21 cellular contexts compared by ENCODE assay signal in genomic region chr14:99612065-99612736, GRCh38. TPM values are rescaled to one million over a fixed set of nuclear protein-coding genes. Genes with fewer than 3 reads are reported as not detected.
A peak's percentile ranks its signal among the peaks of the same experiment; 100 is the strongest.
DNase-seq lines count a peak whose midpoint lies in the region; ATAC-seq, FAIRE-seq and TF ChIP-seq lines count a peak whose summit lies in the region.
"Had no signal": no experiment of that assay in that cellular context is flagged by ENCODE, and none has a peak within 500 bp of the region (broad histone marks: within the 10 kb centered on the region; RNA-seq: fewer than 3 reads in every experiment).

No MANE protein-coding gene starts in this region.

- H3K4me1 ChIP-seq in HEK293 (ENCODE audit: control insufficient read depth, insufficient read depth, low read length), result peaks cover 4% of the 10 kb centered on the region
- peaks cover 4% of the 10 kb centered on the region for H3K4me1 ChIP-seq in mucosa of descending colon (ENCODE audit: low read depth)

- TF ChIP-seq CTCF in HEK293 (tag by site-specific recombination; IDR thresholded peaks at IDR 0.05), result no peak
- no peak for TF ChIP-seq CTCF in WERI-Rb-1 (IDR thresholded peaks at IDR 0.05; ENCODE audit: low read depth, low read length)
- no peak for TF ChIP-seq CTCF in mucosa of descending colon (IDR thresholded peaks at IDR 0.05)

- CTCF ChIA-PET in HEK293 (lab: Yijun Ruan, JAX), result interaction anchor here (0.7 kb wide), 1 partner anchor 272 kb away, joined by 5 read pairs; no protein-coding TSS in a partner anchor

- FAIRE-seq in urothelium cell line (lab: Jason Lieb, UNC), result no peak

- H3K27ac ChIP-seq in HEK293 (ENCODE audit: extremely low read depth, low read depth, low read length) (no peak overlapping the region), WERI-Rb-1 (peak overlapping the region; percentile 61)
- H3K27ac ChIP-seq: gastrocnemius medialis, PC-9, upper lobe of left lung had no signal

- ATAC-seq in mucosa of descending colon (peak; percentile 78), GM21390 (IDR thresholded peaks at IDR 0.05; ENCODE audit: unreplicated experiment) (no peak)
- ATAC-seq: gastrocnemius medialis had no signal

- H3K27me3 ChIP-seq in WERI-Rb-1 (ENCODE audit: insufficient read depth, low read depth, severe bottlenecking), result no peaks in the 10 kb centered on the region
- H3K27me3 ChIP-seq: upper lobe of left lung had no signal

- intact Hi-C loops in mucosa of descending colon (cut with DNase I, micrococcal nuclease), result no loop called here

- POLR2A ChIA-PET in HEK293 (lab: Yijun Ruan, JAX), result interaction anchor here (1.3 kb wide), 1 partner anchor 38 kb away, joined by 3 read pairs; no protein-coding TSS in a partner anchor

- DNase-seq in NCI-H1694 (lab: John Stamatoyannopoulos, UW) (peak; percentile 36), WERI-Rb-1 (peak; percentile 50), mucosa of descending colon (peak in 1 of 3 donors; percentile 74), GOT3 (lab: John Stamatoyannopoulos, UW) (no peak), urothelium cell line (ENCODE audit: low spot score) (no peak)
- DNase-seq: activated CD4-positive, CD25-positive, alpha-beta regulatory T cell; activated naive CD8-positive, alpha-beta T cell treated with anti-CD3 and anti-CD28 coated beads for 36 hours; activated T-cell treated with anti-CD3 and anti-CD28 coated beads for 4 hours; AML-193; Calu3; central memory CD4-positive, alpha-beta T cell; endodermal cell; gastrocnemius medialis; GDM1; NCI-H226; PC-9; stimulated activated CD8-positive, alpha-beta memory T cell treated with anti-CD3 and anti-CD28 coated beads, Interleukin-4, amount 100 ng/mL, for 48 hours had no signal

- no peaks in the 10 kb centered on the region for H3K9me3 ChIP-seq in HEK293 (ENCODE audit: control insufficient read depth, insufficient read depth, low read depth, low read length)
- H3K9me3 ChIP-seq in WERI-Rb-1 (ENCODE audit: severe bottlenecking), result no peaks in the 10 kb centered on the region
- H3K9me3 ChIP-seq in mucosa of descending colon, result no peaks in the 10 kb centered on the region
- H3K9me3 ChIP-seq: gastrocnemius medialis, upper lobe of left lung had no signal

- H3K4me3 ChIP-seq in HEK293 (ENCODE audit: low read depth, low read length), result no peak overlapping the region
- H3K4me3 ChIP-seq in WERI-Rb-1 (ENCODE audit: low read depth, low read length), result no peak overlapping the region
- no peak overlapping the region for H3K4me3 ChIP-seq in mucosa of descending colon
- H3K4me3 ChIP-seq: gastrocnemius medialis, lung, PC-9, upper lobe of left lung had no signal

- H3K36me3 ChIP-seq in HEK293 (ENCODE audit: control insufficient read depth in 2 of 2, insufficient read depth in 1 of 2, low read length in 2 of 2), result no peaks in the 10 kb centered on the region
- no peaks in the 10 kb centered on the region for H3K36me3 ChIP-seq in WERI-Rb-1
- H3K36me3 ChIP-seq in mucosa of descending colon (ENCODE audit: low read depth), result no peaks in the 10 kb centered on the region
- H3K36me3 ChIP-seq: gastrocnemius medialis, upper lobe of left lung had no signal

TF ChIP-seq in HEK293, 187 proteins besides CTCF, POLR2A, EP300 and RAD21:
- TF ChIP-seq, protein P1, sequence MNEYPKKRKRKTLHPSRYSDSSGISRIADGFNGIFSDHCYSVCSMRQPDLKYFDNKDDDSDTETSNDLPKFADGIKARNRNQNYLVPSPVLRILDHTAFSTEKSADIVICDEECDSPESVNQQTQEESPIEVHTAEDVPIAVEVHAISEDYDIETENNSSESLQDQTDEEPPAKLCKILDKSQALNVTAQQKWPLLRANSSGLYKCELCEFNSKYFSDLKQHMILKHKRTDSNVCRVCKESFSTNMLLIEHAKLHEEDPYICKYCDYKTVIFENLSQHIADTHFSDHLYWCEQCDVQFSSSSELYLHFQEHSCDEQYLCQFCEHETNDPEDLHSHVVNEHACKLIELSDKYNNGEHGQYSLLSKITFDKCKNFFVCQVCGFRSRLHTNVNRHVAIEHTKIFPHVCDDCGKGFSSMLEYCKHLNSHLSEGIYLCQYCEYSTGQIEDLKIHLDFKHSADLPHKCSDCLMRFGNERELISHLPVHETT (tag by site-specific recombination; IDR thresholded peaks at IDR 0.05), result no peak
- TF ChIP-seq, protein P2, sequence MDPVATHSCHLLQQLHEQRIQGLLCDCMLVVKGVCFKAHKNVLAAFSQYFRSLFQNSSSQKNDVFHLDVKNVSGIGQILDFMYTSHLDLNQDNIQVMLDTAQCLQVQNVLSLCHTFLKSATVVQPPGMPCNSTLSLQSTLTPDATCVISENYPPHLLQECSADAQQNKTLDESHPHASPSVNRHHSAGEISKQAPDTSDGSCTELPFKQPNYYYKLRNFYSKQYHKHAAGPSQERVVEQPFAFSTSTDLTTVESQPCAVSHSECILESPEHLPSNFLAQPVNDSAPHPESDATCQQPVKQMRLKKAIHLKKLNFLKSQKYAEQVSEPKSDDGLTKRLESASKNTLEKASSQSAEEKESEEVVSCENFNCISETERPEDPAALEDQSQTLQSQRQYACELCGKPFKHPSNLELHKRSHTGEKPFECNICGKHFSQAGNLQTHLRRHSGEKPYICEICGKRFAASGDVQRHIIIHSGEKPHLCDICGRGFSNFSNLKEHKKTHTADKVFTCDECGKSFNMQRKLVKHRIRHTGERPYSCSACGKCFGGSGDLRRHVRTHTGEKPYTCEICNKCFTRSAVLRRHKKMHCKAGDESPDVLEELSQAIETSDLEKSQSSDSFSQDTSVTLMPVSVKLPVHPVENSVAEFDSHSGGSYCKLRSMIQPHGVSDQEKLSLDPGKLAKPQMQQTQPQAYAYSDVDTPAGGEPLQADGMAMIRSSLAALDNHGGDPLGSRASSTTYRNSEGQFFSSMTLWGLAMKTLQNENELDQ (tag by site-specific recombination; IDR thresholded peaks at IDR 0.05; ENCODE audit: low read depth), result no peak
- TF ChIP-seq ZNF114 (tag by site-specific recombination; IDR thresholded peaks at IDR 0.05) (no peak), ZNF2 (tag by site-specific recombination; IDR thresholded peaks at IDR 0.05) (no peak), SCRT2 (tag by site-specific recombination; IDR thresholded peaks at IDR 0.05) (0 out of 2 replicates have a peak, but pooled peaks have one; percentile 17), BCL11B (tag by site-specific recombination; IDR thresholded peaks at IDR 0.05; ENCODE audit: low read depth) (no peak), KLF8 (tag by site-specific recombination; IDR thresholded peaks at IDR 0.05) (no peak), SP3 (tag by site-specific recombination; IDR thresholded peaks at IDR 0.05) (no peak), SP7 (tag by site-specific recombination; IDR thresholded peaks at IDR 0.05) (peak; percentile 99)
- TF ChIP-seq, protein P3, sequence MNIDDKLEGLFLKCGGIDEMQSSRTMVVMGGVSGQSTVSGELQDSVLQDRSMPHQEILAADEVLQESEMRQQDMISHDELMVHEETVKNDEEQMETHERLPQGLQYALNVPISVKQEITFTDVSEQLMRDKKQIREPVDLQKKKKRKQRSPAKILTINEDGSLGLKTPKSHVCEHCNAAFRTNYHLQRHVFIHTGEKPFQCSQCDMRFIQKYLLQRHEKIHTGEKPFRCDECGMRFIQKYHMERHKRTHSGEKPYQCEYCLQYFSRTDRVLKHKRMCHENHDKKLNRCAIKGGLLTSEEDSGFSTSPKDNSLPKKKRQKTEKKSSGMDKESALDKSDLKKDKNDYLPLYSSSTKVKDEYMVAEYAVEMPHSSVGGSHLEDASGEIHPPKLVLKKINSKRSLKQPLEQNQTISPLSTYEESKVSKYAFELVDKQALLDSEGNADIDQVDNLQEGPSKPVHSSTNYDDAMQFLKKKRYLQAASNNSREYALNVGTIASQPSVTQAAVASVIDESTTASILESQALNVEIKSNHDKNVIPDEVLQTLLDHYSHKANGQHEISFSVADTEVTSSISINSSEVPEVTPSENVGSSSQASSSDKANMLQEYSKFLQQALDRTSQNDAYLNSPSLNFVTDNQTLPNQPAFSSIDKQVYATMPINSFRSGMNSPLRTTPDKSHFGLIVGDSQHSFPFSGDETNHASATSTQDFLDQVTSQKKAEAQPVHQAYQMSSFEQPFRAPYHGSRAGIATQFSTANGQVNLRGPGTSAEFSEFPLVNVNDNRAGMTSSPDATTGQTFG (tag by site-specific recombination; IDR thresholded peaks at IDR 0.05; ENCODE audit: borderline replicate concordance), result no peak
- TF ChIP-seq, protein P4, sequence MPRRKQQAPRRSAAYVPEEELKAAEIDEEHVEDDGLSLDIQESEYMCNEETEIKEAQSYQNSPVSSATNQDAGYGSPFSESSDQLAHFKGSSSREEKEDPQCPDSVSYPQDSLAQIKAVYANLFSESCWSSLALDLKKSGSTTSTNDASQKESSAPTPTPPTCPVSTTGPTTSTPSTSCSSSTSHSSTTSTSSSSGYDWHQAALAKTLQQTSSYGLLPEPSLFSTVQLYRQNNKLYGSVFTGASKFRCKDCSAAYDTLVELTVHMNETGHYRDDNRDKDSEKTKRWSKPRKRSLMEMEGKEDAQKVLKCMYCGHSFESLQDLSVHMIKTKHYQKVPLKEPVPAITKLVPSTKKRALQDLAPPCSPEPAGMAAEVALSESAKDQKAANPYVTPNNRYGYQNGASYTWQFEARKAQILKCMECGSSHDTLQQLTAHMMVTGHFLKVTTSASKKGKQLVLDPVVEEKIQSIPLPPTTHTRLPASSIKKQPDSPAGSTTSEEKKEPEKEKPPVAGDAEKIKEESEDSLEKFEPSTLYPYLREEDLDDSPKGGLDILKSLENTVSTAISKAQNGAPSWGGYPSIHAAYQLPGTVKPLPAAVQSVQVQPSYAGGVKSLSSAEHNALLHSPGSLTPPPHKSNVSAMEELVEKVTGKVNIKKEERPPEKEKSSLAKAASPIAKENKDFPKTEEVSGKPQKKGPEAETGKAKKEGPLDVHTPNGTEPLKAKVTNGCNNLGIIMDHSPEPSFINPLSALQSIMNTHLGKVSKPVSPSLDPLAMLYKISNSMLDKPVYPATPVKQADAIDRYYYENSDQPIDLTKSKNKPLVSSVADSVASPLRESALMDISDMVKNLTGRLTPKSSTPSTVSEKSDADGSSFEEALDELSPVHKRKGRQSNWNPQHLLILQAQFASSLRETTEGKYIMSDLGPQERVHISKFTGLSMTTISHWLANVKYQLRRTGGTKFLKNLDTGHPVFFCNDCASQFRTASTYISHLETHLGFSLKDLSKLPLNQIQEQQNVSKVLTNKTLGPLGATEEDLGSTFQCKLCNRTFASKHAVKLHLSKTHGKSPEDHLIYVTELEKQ (tag by site-specific recombination; IDR thresholded peaks at IDR 0.05; ENCODE audit: borderline replicate concordance), result no peak

RNA-seq across cellular contexts. Expression of gene CCDC85C, which starts 8.2 kb away (rescaled TPM):
- 100 to 1,000 TPM in 1 of 3 donors, 10 to 100 TPM in 2; 66.2 to 102 (median 66.2) TPM for total RNA-seq in mucosa of descending colon

RNA-seq across cellular contexts. Expression of gene HHIPL1, which starts 32.7 kb away (rescaled TPM):
- 1 to 10 TPM in 2 of 3 donors, under 1 TPM in 1; 0.26 to 3.2 (median 1.1) TPM for total RNA-seq in mucosa of descending colon
- total RNA-seq: Calu3 had no signal

Comparison
In these comparisons a context has a peak if more than half of its experiments do, and no peak if none do; other contexts are left out.
1. DNase-seq: peak in NCI-H1694 (single experiment) and WERI-Rb-1 (single experiment); none in GOT3 (single experiment) and urothelium cell line (single experiment).